Comparison of ENCODE assay signal across 1 cellular context in the genomic region with DNA sequence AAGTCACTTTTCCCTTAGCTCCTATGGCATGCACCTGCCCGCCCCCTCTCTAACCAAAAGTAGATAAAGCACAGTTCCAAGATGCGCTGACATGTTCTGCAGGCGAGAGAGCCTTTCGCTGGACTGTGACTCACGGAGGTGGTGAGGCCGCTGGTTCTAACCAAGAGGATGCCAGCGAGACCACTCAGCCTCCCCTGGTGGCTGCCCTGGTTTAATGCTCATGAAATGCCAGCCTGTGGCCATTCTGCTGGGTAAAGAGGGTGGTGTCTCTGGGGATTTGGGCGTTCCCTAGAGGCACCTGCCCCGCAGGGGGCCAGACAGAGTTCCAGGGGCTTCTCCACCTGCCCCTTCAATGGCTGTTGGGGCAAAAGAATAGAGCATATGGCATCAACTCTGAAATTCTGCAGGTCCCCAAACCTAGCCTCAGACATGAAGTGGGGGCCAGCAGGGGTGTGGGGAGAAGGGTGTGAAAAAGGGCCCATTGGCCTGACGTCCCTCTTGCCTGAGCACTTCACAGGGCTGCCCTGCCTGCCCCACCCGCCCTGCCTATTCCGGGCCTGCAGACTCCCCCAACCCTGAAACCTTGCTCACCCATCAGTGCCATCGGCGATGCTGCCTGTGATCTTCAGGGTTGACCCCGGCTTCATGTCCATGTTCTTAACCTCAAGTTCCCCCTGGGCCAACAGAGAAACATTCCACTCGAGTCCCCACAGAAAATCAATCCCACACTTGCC.
A peak's percentile ranks its signal among the peaks of the same experiment; 100 is the strongest.
TF ChIP-seq lines count a peak whose summit lies in the region.

No MANE protein-coding gene starts in this region.

TF ChIP-seq in K562, 482 proteins besides CTCF, POLR2A, EP300 and RAD21:
- TF ChIP-seq CTBP1 (IDR thresholded peaks at IDR 0.05; ENCODE audit: borderline replicate concordance) (no peak), POLR2G (IDR thresholded peaks at IDR 0.05; ENCODE audit: low read depth, low read length) (peak; percentile 66)
